ENCODE assay signal across 10 cellular contexts in the genomic region with DNA sequence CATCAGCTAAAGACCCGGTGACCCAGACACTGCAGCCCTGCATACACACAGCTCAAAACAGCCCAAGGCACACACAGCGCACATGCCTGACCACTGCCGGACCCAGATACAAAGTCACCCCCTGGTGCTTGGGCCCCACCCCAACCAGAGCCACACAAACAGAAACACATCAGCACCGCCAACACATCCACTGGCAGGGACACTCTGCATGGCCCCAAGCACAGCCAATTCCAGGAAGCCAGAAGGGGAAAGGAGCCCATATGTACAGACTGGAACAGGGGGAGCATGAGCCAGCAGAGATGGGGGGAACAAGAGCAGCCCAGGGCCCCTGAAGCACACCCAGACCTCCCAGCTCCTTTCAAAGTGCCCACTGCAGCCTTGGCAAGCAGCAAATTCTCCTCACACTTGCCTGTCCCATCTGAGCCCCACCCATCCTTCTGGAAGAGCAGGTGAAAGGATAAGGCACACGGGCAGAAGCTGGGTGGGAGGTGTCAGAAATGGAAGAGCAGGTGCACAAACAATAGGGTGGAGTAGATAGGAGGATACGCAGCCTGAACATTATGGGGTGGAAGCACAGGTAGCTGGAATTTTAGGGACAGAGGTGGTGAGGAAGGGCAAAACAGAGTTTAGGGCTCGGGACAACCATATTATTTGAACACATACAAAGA.
A peak's percentile ranks its signal among the peaks of the same experiment; 100 is the strongest.
DNase-seq lines count a peak whose midpoint lies in the region; ATAC-seq and TF ChIP-seq lines count a peak whose summit lies in the region.
"Had no signal": no experiment of that assay in that cellular context is flagged by ENCODE, and none has a peak within 500 bp of the region (broad histone marks: within the 10 kb centered on the region; RNA-seq: fewer than 3 reads in every experiment).

No MANE protein-coding gene starts in this region.

- H3K79me2 ChIP-seq in smooth muscle cell (ENCODE audit: low read depth) = peaks cover 72% of the 10 kb centered on the region

- peak; percentile 7 for ATAC-seq in left ventricle myocardium superior
- ATAC-seq in naive thymus-derived CD8-positive, alpha-beta T cell = no peak
- ATAC-seq: T-cell had no signal

- 0 out of 2 replicates have a peak, but pooled peaks cover 6% of the 10 kb centered on the region for H3K36me3 Mint-ChIP-seq in HFFc6 (ENCODE audit: low read depth)
- no peaks in the 10 kb centered on the region for H3K36me3 Mint-ChIP-seq in naive thymus-derived CD8-positive, alpha-beta T cell
- H3K36me3 Mint-ChIP-seq: T-cell had no signal

- H4K20me1 ChIP-seq in smooth muscle cell (ENCODE audit: low read depth) = peaks cover 34% of the 10 kb centered on the region

- H3K9ac ChIP-seq in smooth muscle cell (ENCODE audit: low read depth) = peak overlapping the region; percentile 87

- peak overlapping the region; percentile 76 for H3K4me2 ChIP-seq in smooth muscle cell

- CTCF ChIA-PET in RWPE1 (lab: Yijun Ruan, JAX) = interaction anchor here (0.6 to 0.7 kb wide), 4 partner anchors 14 to 581 kb away, joined by 3 read pairs; no protein-coding TSS in a partner anchor

- no peak for TF ChIP-seq CTCF in HFFc6 (IDR thresholded peaks at IDR 0.05)
- no peak for TF ChIP-seq CTCF in RWPE1 (conservative IDR thresholded peaks at IDR 0.05; ENCODE audit: low read depth)
- TF ChIP-seq CTCF in smooth muscle cell (IDR thresholded peaks at IDR 0.05; ENCODE audit: borderline replicate concordance, insufficient read depth, poor library complexity, severe bottlenecking) = no peak

- no peak for DNase-seq in HFFc6
- DNase-seq in RWPE1 (ENCODE audit: low spot score) = no peak
- peak; percentile 60 for DNase-seq in left ventricle myocardium superior
- no peak for DNase-seq in smooth muscle cell (lab: John Stamatoyannopoulos, UW; ENCODE audit: unreplicated experiment)
- DNase-seq in ureter (ENCODE audit: low spot score) = no peak
- no peak for DNase-seq in naive thymus-derived CD8-positive, alpha-beta T cell
- no peak for DNase-seq in epidermal melanocyte (ENCODE audit: insufficient read length, low spot score)
- DNase-seq in NAMALWA (ENCODE audit: low spot score) = no peak
- DNase-seq: activated T-cell treated with anti-CD3 and anti-CD28 coated beads, Interleukin-2, amount 50 U/mL, for 24 hours had no signal

- no peak overlapping the region for H2AFZ ChIP-seq in smooth muscle cell (ENCODE audit: low read depth)

- H3F3A ChIP-seq in smooth muscle cell (ENCODE audit: low read depth) = peaks cover 15% of the 10 kb centered on the region

- peak overlapping the region; percentile 91 for H3K27ac Mint-ChIP-seq in HFFc6
- H3K27ac Mint-ChIP-seq in naive thymus-derived CD8-positive, alpha-beta T cell = no peak overlapping the region
- H3K27ac Mint-ChIP-seq: activated T-cell treated with anti-CD3 and anti-CD28 coated beads, Interleukin-2, amount 50 U/mL, for 24 hours; T-cell had no signal

- H3K36me3 ChIP-seq in smooth muscle cell (ENCODE audit: low read depth) = no peaks in the 10 kb centered on the region

- H3K4me1 Mint-ChIP-seq in HFFc6 (ENCODE audit: low read depth) = peaks cover 99% of the 10 kb centered on the region
- H3K4me1 Mint-ChIP-seq in naive thymus-derived CD8-positive, alpha-beta T cell = peaks cover 0 to 7% (median 4%) of the 10 kb centered on the region in 4 donors
- H3K4me1 Mint-ChIP-seq: T-cell had no signal

- POLR2A ChIA-PET in RWPE1 (lab: Yijun Ruan, JAX; ENCODE audit: low non-redundant PET) = interaction anchor here (0.6 kb wide), 1 partner anchor 100 kb away, joined by 3 read pairs; no protein-coding TSS in a partner anchor
- POLR2A ChIA-PET in naive thymus-derived CD8-positive, alpha-beta T cell (lab: Charles Lee) = no interaction called here

- H3K9me3 Mint-ChIP-seq in HFFc6 = no peaks in the 10 kb centered on the region
- H3K9me3 Mint-ChIP-seq in naive thymus-derived CD8-positive, alpha-beta T cell = no peaks in the 10 kb centered on the region
- H3K9me3 Mint-ChIP-seq: activated T-cell treated with anti-CD3 and anti-CD28 coated beads, Interleukin-2, amount 50 U/mL, for 24 hours; T-cell had no signal

- H3K4me1 ChIP-seq in smooth muscle cell (ENCODE audit: low read depth) = peaks cover 39% of the 10 kb centered on the region

- WGBS in smooth muscle cell (ENCODE audit: low lambda C conversion rate) = 49% methylated on average over 7 of the region's 7 CpGs

- H3K27me3 ChIP-seq in smooth muscle cell (ENCODE audit: low read depth) = no peaks in the 10 kb centered on the region

- H3K4me3 ChIP-seq in smooth muscle cell = no peak overlapping the region

- intact Hi-C loops in left ventricle myocardium superior (cut with micrococcal nuclease) = no loop called here

- H3K4me3 Mint-ChIP-seq in HFFc6 = peak overlapping the region; percentile 66
- H3K4me3 Mint-ChIP-seq in naive thymus-derived CD8-positive, alpha-beta T cell = no peak overlapping the region
- H3K4me3 Mint-ChIP-seq: activated T-cell treated with anti-CD3 and anti-CD28 coated beads, Interleukin-2, amount 50 U/mL, for 24 hours; T-cell had no signal

- peaks cover 7% of the 10 kb centered on the region for H3K27me3 Mint-ChIP-seq in HFFc6 (ENCODE audit: insufficient read depth)
- peaks cover 0 to 22% (median 11%) of the 10 kb centered on the region in 5 donors for H3K27me3 Mint-ChIP-seq in naive thymus-derived CD8-positive, alpha-beta T cell

- no peaks in the 10 kb centered on the region for H3K9me3 ChIP-seq in smooth muscle cell (replicated peaks; ENCODE audit: low read depth)

- peak overlapping the region; percentile 94 for H3K27ac ChIP-seq in RWPE1
- peak overlapping the region; percentile 96 for H3K27ac ChIP-seq in smooth muscle cell (ENCODE audit: low read depth)
